In genomic region chr7:135164357-135165021, GRCh38 we compare ENCODE assay signal across 13 cellular contexts. TPM values are rescaled to one million over a fixed set of nuclear protein-coding genes. Genes with fewer than 3 reads are reported as not detected.
DNase-seq lines count a peak whose midpoint lies in the region; ATAC-seq and TF ChIP-seq lines count a peak whose summit lies in the region.
"Had no signal": no experiment of that assay in that cellular context is flagged by ENCODE, and none has a peak within 500 bp of the region (broad histone marks: within the 10 kb centered on the region; RNA-seq: fewer than 3 reads in every experiment).

No MANE protein-coding gene starts in this region.

- H3K36me3 Mint-ChIP-seq in CD14-positive monocyte (peaks cover 58 to 68% of the 10 kb centered on the region in 2 donors), H9 (ENCODE audit: insufficient read depth in 1 of 3, low read depth in 3 of 3) (peaks cover 75 to 91% (median 89%) of the 10 kb centered on the region in 3 experiments)
- H3K36me3 Mint-ChIP-seq in central memory CD8-positive, alpha-beta T cell (ENCODE audit: insufficient read depth): peaks cover 24% of the 10 kb centered on the region

- H3K56ac ChIP-seq in H9 (ENCODE audit: insufficient read length, low read depth, low read length) (no peak overlapping the region), mesendoderm (ENCODE audit: low read length) (no peak overlapping the region)

- no peak for ATAC-seq in central memory CD8-positive, alpha-beta T cell (replicated peaks; ENCODE audit: extremely low read depth, poor library complexity, severe bottlenecking)
- no peak for ATAC-seq in PC-3

- no peak overlapping the region for H3K4me3 ChIP-seq in mesendoderm (ENCODE audit: low read length)
- H3K4me3 ChIP-seq in PC-3 (ENCODE audit: low read length): no peak overlapping the region
- H3K4me3 ChIP-seq in neuronal stem cell (ENCODE audit: low read length in 2 of 2): no peak overlapping the region
- H3K4me3 ChIP-seq: tibial nerve had no signal

- BruUV-seq in PC-3 (replicated peaks; lab: Mats Ljungman, UMichigan): no TSS peak

- no peak overlapping the region for H3K4ac ChIP-seq in H9 (ENCODE audit: low read depth, low read length)
- no peak overlapping the region for H3K4ac ChIP-seq in mesendoderm (ENCODE audit: low read depth, low read length)
- H3K4ac ChIP-seq in neuronal stem cell (ENCODE audit: low read length): no peak overlapping the region

- H3K9me3 Mint-ChIP-seq in CD14-positive monocyte (peaks cover 0 to 9% (median 4%) of the 10 kb centered on the region in 7 donors), H9 (peaks cover 23 to 30% of the 10 kb centered on the region in 2 experiments)
- H3K9me3 Mint-ChIP-seq in central memory CD8-positive, alpha-beta T cell: peaks cover 5% of the 10 kb centered on the region

- H3K18ac ChIP-seq in H9 (ENCODE audit: insufficient read length, low read depth, low read length) (no peak overlapping the region), mesendoderm (ENCODE audit: low read length) (no peak overlapping the region), neuronal stem cell (ENCODE audit: low read length) (no peak overlapping the region)

- H3K23ac ChIP-seq in H9 (ENCODE audit: insufficient read length, low read depth, low read length) (no peak overlapping the region), mesendoderm (ENCODE audit: low read length) (peak overlapping the region; percentile 38), neuronal stem cell (ENCODE audit: low read depth, low read length, poor library complexity) (no peak overlapping the region)

- H2AFZ ChIP-seq in H9 (ENCODE audit: low read length) (no peak overlapping the region), PC-3 (ENCODE audit: low read length) (no peak overlapping the region), neuronal stem cell (ENCODE audit: low read length) (no peak overlapping the region)

- H3K4me2 ChIP-seq in H9 (ENCODE audit: insufficient read depth, insufficient read length, low read length) (no peak overlapping the region), mesendoderm (ENCODE audit: low read length) (no peak overlapping the region), PC-3 (ENCODE audit: low read length) (no peak overlapping the region), neuronal stem cell (ENCODE audit: insufficient read depth, low read length, poor library complexity, severe bottlenecking) (no peak overlapping the region)

- H3K79me2 ChIP-seq in H9 (ENCODE audit: insufficient read depth, low read length) (no peaks in the 10 kb centered on the region; the same call in 1 of the 2 replicates), mesendoderm (ENCODE audit: control insufficient read depth, insufficient read depth, low read length) (peaks cover 7% of the 10 kb centered on the region), PC-3 (ENCODE audit: low read length) (peaks cover 20% of the 10 kb centered on the region)

- H3K36me3 ChIP-seq in mesendoderm (ENCODE audit: control insufficient read depth, insufficient read depth, low read length) (peaks cover 17% of the 10 kb centered on the region), PC-3 (ENCODE audit: low read depth, low read length) (peaks cover 38% of the 10 kb centered on the region), neuronal stem cell (replicated peaks in 1 of 2; ENCODE audit: control insufficient read depth in 2 of 2, insufficient read depth in 2 of 2, low read length in 2 of 2) (peaks cover 50 to 75% of the 10 kb centered on the region in 2 donors)

- no peaks in the 10 kb centered on the region for H3K9me2 ChIP-seq in PC-3 (replicated peaks; ENCODE audit: low read length)

- H3K27me3 Mint-ChIP-seq in CD14-positive monocyte (ENCODE audit: low read depth in 3 of 3) (peaks cover 0 to 2% (median 0%) of the 10 kb centered on the region in 3 donors), H9 (ENCODE audit: low read depth) (no peaks in the 10 kb centered on the region)
- H3K27me3 Mint-ChIP-seq in central memory CD8-positive, alpha-beta T cell: no peaks in the 10 kb centered on the region

- H4K8ac ChIP-seq in H9 (replicated peaks; ENCODE audit: insufficient read length, low read depth, low read length) (no peak overlapping the region), mesendoderm (ENCODE audit: low read depth, low read length) (no peak overlapping the region), neuronal stem cell (ENCODE audit: low read depth, low read length) (no peak overlapping the region)

- H3F3A ChIP-seq in PC-3 (ENCODE audit: low read length, unreplicated experiment): no peaks in the 10 kb centered on the region

- H2AK5ac ChIP-seq in H9 (ENCODE audit: insufficient read length, low read length) (no peak overlapping the region), mesendoderm (ENCODE audit: low read length) (no peak overlapping the region), neuronal stem cell (ENCODE audit: low read depth, low read length) (no peak overlapping the region)

- POLR2A ChIA-PET in PC-3 (lab: Charles Lee; ENCODE audit: unreplicated experiment): interaction anchor here (0.5 to 0.6 kb wide), 2 partner anchors 40 to 213 kb away, joined by 3 to 5 read pairs; no protein-coding TSS in a partner anchor

- H3K9ac ChIP-seq in H9 (ENCODE audit: extremely low read depth, insufficient read length, low read length) (no peak overlapping the region), mesendoderm (ENCODE audit: low read length) (no peak overlapping the region), PC-3 (ENCODE audit: low read length) (no peak overlapping the region), neuronal stem cell (ENCODE audit: low read depth, low read length, poor library complexity) (no peak overlapping the region)

- H4K20me1 ChIP-seq in H9 (ENCODE audit: control insufficient read depth, insufficient read depth, insufficient read length): no peaks in the 10 kb centered on the region
- no peaks in the 10 kb centered on the region for H4K20me1 ChIP-seq in PC-3 (ENCODE audit: low read length)

- H2BK15ac ChIP-seq in H9 (ENCODE audit: low read depth, low read length) (no peak overlapping the region), mesendoderm (replicated peaks; ENCODE audit: low read depth) (no peak overlapping the region), neuronal stem cell (ENCODE audit: low read length) (no peak overlapping the region)

- H2BK20ac ChIP-seq in H9 (ENCODE audit: low read depth, low read length, poor library complexity, severe bottlenecking): no peak overlapping the region

- H3K4me3 Mint-ChIP-seq in CD14-positive monocyte (no peak overlapping the region), H9 (no peak overlapping the region)
- no peak overlapping the region for H3K4me3 Mint-ChIP-seq in central memory CD8-positive, alpha-beta T cell

- H3K27me3 ChIP-seq in H9 (ENCODE audit: insufficient read depth, low read length): no peaks in the 10 kb centered on the region
- H3K27me3 ChIP-seq in mesendoderm (ENCODE audit: insufficient read depth, low read length, poor library complexity): no peaks in the 10 kb centered on the region
- H3K27me3 ChIP-seq in PC-3 (ENCODE audit: low read length): no peaks in the 10 kb centered on the region
- H3K27me3 ChIP-seq in neuronal stem cell (ENCODE audit: control insufficient read depth in 3 of 3, insufficient read depth in 3 of 3, low read depth in 1 of 3, low read length in 3 of 3): no peaks in the 10 kb centered on the region
- H3K27me3 ChIP-seq: tibial nerve had no signal

- TF ChIP-seq CTCF in CD14-positive monocyte (IDR thresholded peaks at IDR 0.05) (no peak), H9 (conservative IDR thresholded peaks at IDR 0.05) (peak; percentile 26; the same call in 2 of the 3 replicates), PC-3 (conservative IDR thresholded peaks at IDR 0.05; ENCODE audit: low read depth, low read length) (no peak)

- H3K79me1 ChIP-seq in H9 (ENCODE audit: insufficient read depth, low read depth, low read length, poor library complexity, severe bottlenecking): no peaks in the 10 kb centered on the region
- H3K79me1 ChIP-seq in mesendoderm (ENCODE audit: low read length): peaks cover 17% of the 10 kb centered on the region
- H3K79me1 ChIP-seq in neuronal stem cell (ENCODE audit: low read depth, low read length): peaks cover 10% of the 10 kb centered on the region

- H2BK120ac ChIP-seq in H9 (ENCODE audit: low read depth, low read length, poor library complexity, severe bottlenecking) (no peak overlapping the region), mesendoderm (ENCODE audit: low read depth, low read length) (no peak overlapping the region), neuronal stem cell (ENCODE audit: low read depth, low read length) (no peak overlapping the region)

- H3K4me1 Mint-ChIP-seq in CD14-positive monocyte (peaks cover 76% of the 10 kb centered on the region), H9 (peaks cover 26 to 27% of the 10 kb centered on the region in 2 experiments)
- H3K4me1 Mint-ChIP-seq in central memory CD8-positive, alpha-beta T cell: peaks cover 70% of the 10 kb centered on the region

- H4K91ac ChIP-seq in H9 (ENCODE audit: insufficient read length, low read depth, low read length): no peak overlapping the region
- no peak overlapping the region for H4K91ac ChIP-seq in neuronal stem cell (ENCODE audit: low read depth, low read length, poor library complexity)

- H3K23me2 ChIP-seq in H9 (ENCODE audit: insufficient read length, low read depth, low read length, poor library complexity, severe bottlenecking): peaks cover 3% of the 10 kb centered on the region

- H2BK12ac ChIP-seq in H9 (ENCODE audit: insufficient read length, low read depth, low read length) (no peak overlapping the region), neuronal stem cell (ENCODE audit: low read length) (no peak overlapping the region)

- H3K4me1 ChIP-seq in H9 (ENCODE audit: insufficient read depth, low read length): peaks cover 5% of the 10 kb centered on the region; the same call in 1 of the 2 replicates
- H3K4me1 ChIP-seq in mesendoderm (ENCODE audit: control insufficient read depth, low read depth, low read length): peaks cover 7% of the 10 kb centered on the region
- H3K4me1 ChIP-seq in PC-3 (ENCODE audit: insufficient read depth, low read length): peaks cover 12% of the 10 kb centered on the region
- peaks cover 2 to 6% of the 10 kb centered on the region in 2 donors for H3K4me1 ChIP-seq in neuronal stem cell (ENCODE audit: control insufficient read depth in 2 of 2, insufficient read depth in 1 of 2, low read depth in 1 of 2, low read length in 2 of 2)

- H3T11ph ChIP-seq in H9 (ENCODE audit: low read length): no peak overlapping the region

- H3K27ac Mint-ChIP-seq in CD14-positive monocyte (peak overlapping the region in 4 of 7 donors; percentile 14 to 84 (median 74)), H9 (no peak overlapping the region; a peak in 1 of 7 replicates)
- peak overlapping the region; percentile 29 for H3K27ac Mint-ChIP-seq in central memory CD8-positive, alpha-beta T cell (ENCODE audit: low read depth)

- WGBS in H9 (ENCODE audit: extremely low coverage, insufficient read length, low lambda C conversion rate): no CpG with 5 or more reads among the region's 18 CpGs
- WGBS in mesendoderm (ENCODE audit: extremely low coverage, insufficient coverage, low lambda C conversion rate): no CpG with 5 or more reads among the region's 18 CpGs
- WGBS in neuronal stem cell (ENCODE audit: extremely low coverage in 2 of 2, insufficient read length in 2 of 2, insufficient replicate concordance in 1 of 2), 2 donors: no CpG with 5 or more reads among the region's 18 CpGs

- no peak overlapping the region for H2BK5ac ChIP-seq in H9 (ENCODE audit: insufficient read length, low read length)
- no peak overlapping the region for H2BK5ac ChIP-seq in mesendoderm (ENCODE audit: low read length)
- no peak overlapping the region for H2BK5ac ChIP-seq in neuronal stem cell (ENCODE audit: low read length)

- CTCF ChIA-PET in PC-3 (lab: Charles Lee): no interaction called here

- no peak overlapping the region for H3K27ac ChIP-seq in H9 (ENCODE audit: insufficient read length, low read depth, low read length)
- H3K27ac ChIP-seq in mesendoderm (ENCODE audit: low read depth, low read length): no peak overlapping the region
- no peak overlapping the region for H3K27ac ChIP-seq in PC-3 (ENCODE audit: low read length)
- no peak overlapping the region for H3K27ac ChIP-seq in neuronal stem cell (replicated peaks; ENCODE audit: low read length)

- DNase-seq in CD14-positive monocyte (ENCODE audit: low spot score): no peak
- DNase-seq in H9: peak; percentile 18
- DNase-seq in central memory CD8-positive, alpha-beta T cell (ENCODE audit: low spot score in 2 of 2): no peak
- no peak for DNase-seq in mesendoderm
- DNase-seq in stimulated activated naive CD4-positive, alpha-beta T cell (lab: John Stamatoyannopoulos, UW): no peak
- no peak for DNase-seq in PC-3
- no peak for DNase-seq in neuronal stem cell (ENCODE audit: low spot score)
- DNase-seq in stimulated activated CD4-positive, alpha-beta T cell treated with anti-CD3 and anti-CD28 coated beads, Interleukin-12 subunit alpha, Interleukin-12 subunit beta, amount 100 ng/mL, for 4 hours: no peak
- DNase-seq: activated gamma-delta T cell treated with Interleukin-2 at 50 U/mL for 16 hours, COR-L47, NCI-H2227 treated with DMSO at 0.1 percent for 48 hours, T-helper 2 cell had no signal

- H4K5ac ChIP-seq in H9 (ENCODE audit: insufficient read length, low read depth, low read length) (no peak overlapping the region), mesendoderm (ENCODE audit: low read length) (no peak overlapping the region)

- H3K14ac ChIP-seq in H9 (ENCODE audit: insufficient read depth, low read length) (no peak overlapping the region), neuronal stem cell (ENCODE audit: low read length) (no peak overlapping the region)

- no peaks in the 10 kb centered on the region for H3K9me3 ChIP-seq in H9 (ENCODE audit: control insufficient read depth, low read depth, low read length)
- no peaks in the 10 kb centered on the region for H3K9me3 ChIP-seq in PC-3 (ENCODE audit: low read length)
- H3K9me3 ChIP-seq in neuronal stem cell (replicated peaks in 1 of 2; ENCODE audit: control insufficient read depth in 2 of 2, insufficient read depth in 1 of 2, low read depth in 1 of 2, low read length in 2 of 2): peaks cover 6 to 12% of the 10 kb centered on the region in 2 donors
- H3K9me3 ChIP-seq: tibial nerve had no signal

- intact Hi-C loops in CD14-positive monocyte (cut with micrococcal nuclease): loop anchor here in 1 of 2 donors (5.0 to 10.0 kb wide), 2 partner anchors 50 to 177 kb away; partner anchors contain the start of gene AGBL3
- intact Hi-C loops in PC-3 (cut with micrococcal nuclease): no loop called here

RNA-seq across cellular contexts. Expression of gene CYREN, which starts 6.0 kb away (rescaled TPM):
- 10 to 100 TPM; 40.1 to 47.4 TPM for polyA plus RNA-seq in CD14-positive monocyte
- total RNA-seq in H9 (2021): 72.0 and 76.0 TPM in 2 replicates
- polyA plus RNA-seq in mesendoderm (2013, experiment 1 of 2): 32.4 TPM
- 31.9 TPM for polyA plus RNA-seq in mesendoderm (2013, experiment 2 of 2)
- 48.2 and 66.8 TPM in 2 replicates for total RNA-seq in PC-3 (2014; rRNA removed)
- 21.9 TPM for polyA plus RNA-seq in neuronal stem cell (2013, experiment 1 of 2)
- 21.4 TPM for polyA plus RNA-seq in neuronal stem cell (2013, experiment 2 of 2)

RNA-seq across cellular contexts. Expression of gene TMEM140, which starts 16.6 kb away (rescaled TPM):
- 10 to 100 TPM; 10.6 to 14.7 TPM for polyA plus RNA-seq in CD14-positive monocyte
- total RNA-seq in H9 (2021): not detected in 2 replicates
- polyA plus RNA-seq in mesendoderm (2013, experiment 1 of 2): not detected
- not detected for polyA plus RNA-seq in mesendoderm (2013, experiment 2 of 2)
- total RNA-seq in PC-3 (2014; rRNA removed): 0.52 TPM in 1 of 2 replicates, not detected in the other
- not detected for polyA plus RNA-seq in neuronal stem cell (2013, experiment 1 of 2)
- not detected for polyA plus RNA-seq in neuronal stem cell (2013, experiment 2 of 2)

RNA-seq across cellular contexts. Expression of gene WDR91, which starts 46.8 kb away (rescaled TPM):
- 1 to 10 TPM; 2.5 to 3.9 TPM for polyA plus RNA-seq in CD14-positive monocyte
- total RNA-seq in H9 (2021) (7.3 and 9.4 TPM in 2 replicates), PC-3 (2014; rRNA removed) (12.3 and 23.0 TPM in 2 replicates)
- 4.4 TPM for polyA plus RNA-seq in mesendoderm (2013, experiment 1 of 2)
- polyA plus RNA-seq in mesendoderm (2013, experiment 2 of 2): 4.7 TPM
- 4.6 TPM for polyA plus RNA-seq in neuronal stem cell (2013, experiment 1 of 2)
- polyA plus RNA-seq in neuronal stem cell (2013, experiment 2 of 2): 3.6 TPM

Comparison
In these comparisons a context has a peak if more than half of its experiments do, and no peak if none do; other contexts are left out.
1. H3K27ac Mint-ChIP-seq: peak in CD14-positive monocyte (4 of 7) and central memory CD8-positive, alpha-beta T cell (single experiment); none in H9 (0 of 3).